Comparison of ENCODE assay signal across 18 cellular contexts in genomic region chr17:56831364-56832095, GRCh38. TPM values are rescaled to one million over a fixed set of nuclear protein-coding genes. Genes with fewer than 3 reads are reported as not detected.
DNase-seq lines count a peak whose midpoint lies in the region; ATAC-seq, FAIRE-seq and TF ChIP-seq lines count a peak whose summit lies in the region.
"Had no signal": no experiment of that assay in that cellular context is flagged by ENCODE, and none has a peak within 500 bp of the region (broad histone marks: within the 10 kb centered on the region; RNA-seq: fewer than 3 reads in every experiment).

No MANE protein-coding gene starts in this region.

- no peak for TF ChIP-seq RAD21 in A549 (conservative IDR thresholded peaks at IDR 0.05 in 1 of 2, IDR thresholded peaks at IDR 0.05 in 1 of 2)

- FAIRE-seq in A549 (lab: Jason Lieb, UNC), result no peak
- FAIRE-seq: GM12892, keratinocyte had no signal

- CTCF ChIA-PET in A549 (lab: Yijun Ruan, JAX), result interaction anchor here (1.5 to 9.5 kb wide), 2 partner anchors 7 to 11 kb away, joined by 4 to 65 read pairs; no protein-coding TSS in a partner anchor

- no peaks in the 10 kb centered on the region for H3K36me3 ChIP-seq in ACC112 (ENCODE audit: insufficient read depth, low read length)
- H3K36me3 ChIP-seq in OCI-LY1 (ENCODE audit: insufficient read depth, low read length), result peaks cover 11% of the 10 kb centered on the region; the same call in 1 of the 2 replicates
- no peaks in the 10 kb centered on the region for H3K36me3 ChIP-seq in body of pancreas (replicated peaks in 1 of 2; ENCODE audit: insufficient read depth in 1 of 2, low read depth in 2 of 2)
- H3K36me3 ChIP-seq: breast epithelium, sigmoid colon, thoracic aorta had no signal

- peaks cover 40% of the 10 kb centered on the region for H3K79me2 ChIP-seq in ACC112 (ENCODE audit: control insufficient read depth, insufficient read depth, low read length, unreplicated experiment)
- peaks cover 14% of the 10 kb centered on the region for H3K79me2 ChIP-seq in OCI-LY1 (ENCODE audit: insufficient read depth, low read length)

- peak overlapping the region; percentile 85 for H3K4me2 ChIP-seq in A549
- H3K4me2 ChIP-seq in OCI-LY1 (ENCODE audit: low read length), result peak overlapping the region; percentile 91

- TF ChIP-seq POLR2A in A549 (IDR thresholded peaks at IDR 0.05; ENCODE audit: low read length), result no peak
- no peak for TF ChIP-seq POLR2A in body of pancreas (IDR thresholded peaks at IDR 0.05)

- H3K27ac ChIP-seq in A549, result no peak overlapping the region
- H3K27ac ChIP-seq in ACC112 (ENCODE audit: low read depth, low read length), result no peak overlapping the region
- H3K27ac ChIP-seq in OCI-LY1 (ENCODE audit: low read depth, low read length, poor library complexity, severe bottlenecking), result no peak overlapping the region
- peak overlapping the region in 3 of 4 donors; percentile 45 to 76 (median 52) for H3K27ac ChIP-seq in body of pancreas
- H3K27ac ChIP-seq: breast epithelium, heart left ventricle, thoracic aorta had no signal

- DNase-seq in A549 (ENCODE audit: low read depth in 1 of 2, low spot score in 1 of 2), result no peak
- no peak for DNase-seq in body of pancreas
- DNase-seq in NCI-H2107 (lab: John Stamatoyannopoulos, UW), result no peak
- no peak for DNase-seq in stimulated activated CD4-positive, alpha-beta T cell treated with anti-CD3 and anti-CD28 coated beads, Interleukin-4, amount 100 ng/mL, for 24 hours
- DNase-seq: activated CD4-positive, alpha-beta T cell treated with anti-CD3 and anti-CD28 coated beads for 4 hours; activated gamma-delta T cell; heart left ventricle; NCI-H1092 treated with DMSO at 0.1 percent for 48 hours; sigmoid colon; stimulated activated CD4-positive, alpha-beta T cell treated with anti-CD3 and anti-CD28 coated beads, Interleukin-2, amount 100 ng/mL, for 24 hours had no signal

- ATAC-seq in A549 (no peak), body of pancreas (no peak), GM19395 (IDR thresholded peaks at IDR 0.05; ENCODE audit: unreplicated experiment) (no peak)
- ATAC-seq: HCT116, heart left ventricle had no signal

- intact Hi-C loops in body of pancreas (cut with DNase I), result no loop called here

- TF ChIP-seq EP300 in A549 (IDR thresholded peaks at IDR 0.05), result no peak

- H3K9me3 ChIP-seq in A549 (no peaks in the 10 kb centered on the region), OCI-LY1 (ENCODE audit: low read length) (no peaks in the 10 kb centered on the region), body of pancreas (no peaks in the 10 kb centered on the region)
- H3K9me3 ChIP-seq: breast epithelium, heart left ventricle, sigmoid colon, thoracic aorta had no signal

- H3K9me2 ChIP-seq in OCI-LY1 (ENCODE audit: low read depth, low read length), result no peaks in the 10 kb centered on the region

- H3K4me3 ChIP-seq in A549 (no peak overlapping the region), ACC112 (ENCODE audit: low read depth, low read length) (peak overlapping the region; percentile 83; the same call in 1 of the 2 replicates), OCI-LY1 (ENCODE audit: low read depth, low read length, poor library complexity, severe bottlenecking) (peak overlapping the region; percentile 83), body of pancreas (no peak overlapping the region)
- H3K4me3 ChIP-seq: sigmoid colon had no signal

- no peaks in the 10 kb centered on the region for H3F3A ChIP-seq in OCI-LY1 (ENCODE audit: insufficient read depth, low read length)

- H3K4me1 ChIP-seq in A549 (peaks cover 25% of the 10 kb centered on the region), ACC112 (ENCODE audit: control insufficient read depth, insufficient read depth, low read length, unreplicated experiment) (peaks cover 19% of the 10 kb centered on the region), OCI-LY1 (ENCODE audit: insufficient read depth, low read length, severe bottlenecking) (peaks cover 38% of the 10 kb centered on the region), body of pancreas (peaks cover 65% of the 10 kb centered on the region)

- no peak overlapping the region; the same call in 1 of the 2 replicates for H3K9ac ChIP-seq in OCI-LY1 (ENCODE audit: low read length)

- TF ChIP-seq CTCF in A549 (IDR thresholded peaks at IDR 0.05), result no peak
- TF ChIP-seq CTCF in OCI-LY1 (IDR thresholded peaks at IDR 0.05; ENCODE audit: low read length), result no peak
- no peak for TF ChIP-seq CTCF in body of pancreas (IDR thresholded peaks at IDR 0.05)

- H3K27me3 ChIP-seq in ACC112 (ENCODE audit: insufficient read depth, low read length) (no peaks in the 10 kb centered on the region), OCI-LY1 (ENCODE audit: insufficient read depth, low read length) (no peaks in the 10 kb centered on the region), body of pancreas (no peaks in the 10 kb centered on the region)
- H3K27me3 ChIP-seq: breast epithelium, heart left ventricle, sigmoid colon had no signal

- H4K20me1 ChIP-seq in OCI-LY1 (ENCODE audit: insufficient read depth, low read length), result no peaks in the 10 kb centered on the region

- H2AFZ ChIP-seq in ACC112 (ENCODE audit: low read length, unreplicated experiment) (no peak overlapping the region), OCI-LY1 (ENCODE audit: low read length) (no peak overlapping the region)

- WGBS in A549 (ENCODE audit: missing lambda C conversion rate), result 95% methylated on average over 16 of the region's 16 CpGs
- 83 to 86% methylated on average over 16 of the region's 16 CpGs for WGBS in body of pancreas, 2 donors

- POLR2A ChIA-PET in A549 (lab: Yijun Ruan, JAX), result interaction anchor here (4.5 kb wide), 1 partner anchor 82 kb away, joined by 33 read pairs; the partner anchor contains the start of gene TRIM25

TF ChIP-seq in A549, 52 proteins besides CTCF, POLR2A, EP300 and RAD21:
- TF ChIP-seq GATA3 (IDR thresholded peaks at IDR 0.05; ENCODE audit: borderline replicate concordance) (no peak), MAFK (IDR thresholded peaks at IDR 0.05; ENCODE audit: partially characterized antibody) (peak; percentile 86)

RNA-seq across cellular contexts. Expression of gene C17orf67, which starts 2.2 kb away (rescaled TPM):
- 1.8 and 2.9 TPM in 2 replicates for polyA plus RNA-seq in A549 (2011; rRNA removed)
- polyA plus RNA-seq in A549 (2012; cell fraction: cytosol; rRNA removed), result 1.8 and 1.9 TPM in 2 replicates
- polyA plus RNA-seq in A549 (2012; cell fraction: nucleus; rRNA removed), result 2.5 and 2.8 TPM in 2 replicates
- 2.4 to 2.8 TPM (median 2.6 TPM) in 3 replicates for polyA plus RNA-seq in A549 (2017; fragmentation: RNase III; extraction: RNeasy Plus Mini Kit Qiagen cat#74134 plus additional on column Dnase treatment)
- 0.88 and 1.8 TPM in 2 replicates for polyA minus RNA-seq in A549 (2011; rRNA and poly(A)+ RNA removed)
- total RNA-seq in body of pancreas, result 1 to 10 TPM in 1 of 2 donors, under 1 TPM in 1; 0.78 to 2.3 TPM

RNA-seq across cellular contexts. Expression of gene DGKE, which starts 2.4 kb away (rescaled TPM):
- polyA plus RNA-seq in A549 (2011; rRNA removed), result 4.6 and 5.8 TPM in 2 replicates
- 2.0 and 2.3 TPM in 2 replicates for polyA plus RNA-seq in A549 (2012; cell fraction: cytosol; rRNA removed)
- 7.5 and 8.1 TPM in 2 replicates for polyA plus RNA-seq in A549 (2012; cell fraction: nucleus; rRNA removed)
- polyA plus RNA-seq in A549 (2017; fragmentation: RNase III; extraction: RNeasy Plus Mini Kit Qiagen cat#74134 plus additional on column Dnase treatment), result 3.4 to 4.0 TPM (median 3.7 TPM) in 3 replicates
- polyA minus RNA-seq in A549 (2011; rRNA and poly(A)+ RNA removed), result 2.8 and 3.7 TPM in 2 replicates
- 1 to 10 TPM; 4.6 to 7.0 TPM for total RNA-seq in body of pancreas

Comparison
In these comparisons a context has a peak if more than half of its experiments do, and no peak if none do; other contexts are left out.
1. H3K27ac ChIP-seq: peak in body of pancreas (3 of 4); none in A549 (0 of 2), ACC112 (single experiment) and OCI-LY1 (single experiment).
2. H3K4me3 ChIP-seq: peak in ACC112 (single experiment) and OCI-LY1 (single experiment); none in A549 (single experiment) and body of pancreas (0 of 2).